In genomic region chr1:45846931-45847330, GRCh38 we compare ENCODE assay signal across 1 cellular context.
A peak's percentile ranks its signal among the peaks of the same experiment; 100 is the strongest.
TF ChIP-seq lines count a peak whose summit lies in the region.

No MANE protein-coding gene starts in this region.

TF ChIP-seq in endothelial cell of umbilical vein, 7 proteins besides CTCF, POLR2A, EP300 and RAD21:
- TF ChIP-seq MYC (IDR thresholded peaks at IDR 0.05; ENCODE audit: low read depth, low read length): no peak
- TF ChIP-seq JUN (IDR thresholded peaks at IDR 0.05; ENCODE audit: borderline replicate concordance, insufficient read depth, insufficient read length, low read depth): peak; percentile 44
- peak; percentile 76 for TF ChIP-seq FOS (IDR thresholded peaks at IDR 0.05; ENCODE audit: borderline replicate concordance, insufficient read depth, low read length)
